Comparison of ENCODE assay signal across 8 cellular contexts in the genomic region with DNA sequence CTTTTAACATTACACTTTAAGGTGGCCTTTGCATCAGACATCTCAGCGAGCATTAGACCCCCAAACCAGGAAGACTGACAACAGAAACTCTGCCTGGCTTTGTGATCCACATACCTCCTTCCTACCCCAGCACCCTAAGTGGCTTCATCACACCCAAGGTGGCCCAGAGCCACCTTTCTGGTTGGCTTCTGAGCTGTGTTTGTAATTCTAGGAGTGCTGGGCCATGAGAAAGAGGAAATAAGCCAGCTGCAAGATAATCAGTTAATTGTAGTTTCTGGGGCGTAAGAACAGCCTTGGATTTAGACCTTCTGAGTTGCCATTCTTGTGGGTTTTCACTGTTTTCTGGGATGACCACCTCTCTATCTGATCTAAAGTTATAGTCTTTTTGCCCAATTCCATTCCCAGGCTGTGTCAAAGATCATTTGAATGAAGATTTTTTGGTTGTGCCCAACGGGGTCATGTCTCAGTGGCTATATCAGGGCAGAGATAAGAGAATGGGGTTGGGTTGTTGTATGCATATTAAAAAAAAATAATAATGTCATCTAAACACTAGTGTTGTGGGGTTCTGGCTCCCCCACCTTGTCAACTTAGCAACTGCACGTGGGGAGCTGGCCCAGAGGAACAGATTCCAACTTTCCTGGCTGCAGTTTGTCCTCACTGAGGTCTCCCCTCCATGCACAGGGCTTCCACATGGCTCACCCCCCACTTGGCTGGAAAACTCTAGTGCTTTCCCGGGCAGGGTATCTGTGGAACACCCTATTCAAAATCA.
DNase-seq lines count a peak whose midpoint lies in the region; ATAC-seq, FAIRE-seq and TF ChIP-seq lines count a peak whose summit lies in the region.

No MANE protein-coding gene starts in this region.

- TF ChIP-seq CTCF in Caco-2 (IDR thresholded peaks at IDR 0.05; ENCODE audit: insufficient read depth in 1 of 2, low read depth in 1 of 2, low read length in 1 of 2, severe bottlenecking in 1 of 2, unreplicated experiment in 1 of 2) (peak; percentile 51 to 64), bronchial epithelial cell (IDR thresholded peaks at IDR 0.05; ENCODE audit: insufficient read depth, low read length, severe bottlenecking) (peak; percentile 58), lung (IDR thresholded peaks at IDR 0.05; ENCODE audit: control extremely low read depth, extremely low read depth) (peak; percentile 20)

- H3K36me3 ChIP-seq in Caco-2 (ENCODE audit: control insufficient read depth, insufficient read depth, low read length) (no peaks in the 10 kb centered on the region), bronchial epithelial cell (ENCODE audit: control insufficient read depth, insufficient read depth, low read length) (no peaks in the 10 kb centered on the region), lung (ENCODE audit: control insufficient read depth in 2 of 2, insufficient read depth in 2 of 2, low read length in 2 of 2) (no peaks in the 10 kb centered on the region)

- peak in 1 of 2 experiments; percentile 31 for DNase-seq in Caco-2
- DNase-seq in HTR-8/SVneo (ENCODE audit: insufficient read length, low spot score), result peak; percentile 19
- DNase-seq in bronchial epithelial cell (ENCODE audit: low read depth), result peak; percentile 8
- DNase-seq in lung (ENCODE audit: low spot score), result peak; percentile 34
- no peak for DNase-seq in middle frontal gyrus (ENCODE audit: extremely low spot score, low spot score)
- no peak for DNase-seq in hypothalamus (lab: John Stamatoyannopoulos, UW)

- H3K9me3 Mint-ChIP-seq in Caco-2 (ENCODE audit: unreplicated experiment), result no peaks in the 10 kb centered on the region

- CTCF ChIA-PET in Caco-2 (lab: Charles Lee), result interaction anchor here (0.6 to 1.4 kb wide), 4 partner anchors 219 to 831 kb away, joined by 3 to 8 read pairs (median 4); partner anchors contain the start of gene WNT5A

- H3K9me3 ChIP-seq in Caco-2, result no peaks in the 10 kb centered on the region
- no peaks in the 10 kb centered on the region for H3K9me3 ChIP-seq in lung (ENCODE audit: control insufficient read depth in 2 of 2, insufficient read depth in 1 of 2, low read length in 1 of 2)

- intact Hi-C loops in Caco-2 (cut with micrococcal nuclease; ENCODE audit: unreplicated experiment), result loop anchor here (1.0 to 5.0 kb wide), 3 partner anchors 215 to 870 kb away; no protein-coding TSS in a partner anchor

- H3K27me3 ChIP-seq in Caco-2 (replicated peaks; ENCODE audit: control insufficient read depth, insufficient read depth, low read length) (0 out of 2 replicates have a peak, but pooled peaks cover 1% of the 10 kb centered on the region), bronchial epithelial cell (ENCODE audit: control insufficient read depth, insufficient read depth, low read length) (no peaks in the 10 kb centered on the region), lung (ENCODE audit: control insufficient read depth, insufficient read depth) (no peaks in the 10 kb centered on the region)

- peaks cover 9% of the 10 kb centered on the region for H3K27me3 Mint-ChIP-seq in Caco-2 (ENCODE audit: insufficient read depth, unreplicated experiment)

- POLR2A ChIA-PET in Caco-2 (lab: Charles Lee), result no interaction called here

- no peak overlapping the region for H3K27ac ChIP-seq in lung (ENCODE audit: low read depth in 1 of 2, low read length in 1 of 2)

- H3K4me1 ChIP-seq in Caco-2 (no peaks in the 10 kb centered on the region), lung (ENCODE audit: control insufficient read depth in 2 of 2, insufficient read depth in 2 of 2, low read length in 2 of 2) (no peaks in the 10 kb centered on the region)

- ATAC-seq in lung (ENCODE audit: insufficient read depth, low FRiP score) (no peak), GM21526 (IDR thresholded peaks at IDR 0.05; ENCODE audit: low FRiP score, unreplicated experiment) (no peak), GM19395 (IDR thresholded peaks at IDR 0.05; ENCODE audit: unreplicated experiment) (no peak)

- H3K27ac Mint-ChIP-seq in Caco-2 (ENCODE audit: unreplicated experiment), result no peak overlapping the region

- no TSS peak for BruUV-seq in Caco-2 (replicated peaks; lab: Mats Ljungman, UMichigan)

- no peak overlapping the region for H3K4me3 Mint-ChIP-seq in Caco-2 (ENCODE audit: unreplicated experiment)

- 56 to 65% methylated on average over 5 of the region's 5 CpGs for WGBS in lung, 2 donors

- H3K4me1 Mint-ChIP-seq in Caco-2 (ENCODE audit: low read depth, unreplicated experiment), result no peaks in the 10 kb centered on the region

- no peak for FAIRE-seq in HTR-8/SVneo (lab: Jason Lieb, UNC)
- FAIRE-seq in bronchial epithelial cell (lab: Jason Lieb, UNC), result no peak

- H3K4me3 ChIP-seq in Caco-2 (ENCODE audit: low read depth, low read length), result no peak overlapping the region
- no peak overlapping the region for H3K4me3 ChIP-seq in bronchial epithelial cell (ENCODE audit: low read depth, low read length)
- H3K4me3 ChIP-seq in lung, result no peak overlapping the region

- H3K36me3 Mint-ChIP-seq in Caco-2 (ENCODE audit: insufficient read depth, unreplicated experiment), result no peaks in the 10 kb centered on the region

Comparison
In these comparisons a context has a peak if more than half of its experiments do, and no peak if none do; other contexts are left out.
1. DNase-seq: peak in HTR-8/SVneo (single experiment), bronchial epithelial cell (single experiment) and lung (single experiment); none in middle frontal gyrus (single experiment) and hypothalamus (0 of 51).
2. Peak in every context shown above with its lines, with median percentiles within 50 percentile points of each other: CTCF ChIP-seq.